In genomic region chr12:90627180-90627896, GRCh38 we compare ENCODE assay signal across 16 cellular contexts.
DNase-seq lines count a peak whose midpoint lies in the region; ATAC-seq and TF ChIP-seq lines count a peak whose summit lies in the region.
"Had no signal": no experiment of that assay in that cellular context is flagged by ENCODE, and none has a peak within 500 bp of the region (broad histone marks: within the 10 kb centered on the region; RNA-seq: fewer than 3 reads in every experiment).

No MANE protein-coding gene starts in this region.

- H3K9me3 Mint-ChIP-seq in activated T-cell treated with anti-CD3 and anti-CD28 coated beads, Interleukin-2, amount 50 U/mL, for 24 hours: no peaks in the 10 kb centered on the region
- H3K9me3 Mint-ChIP-seq: activated CD8-positive, alpha-beta T cell treated with anti-CD3 and anti-CD28 coated beads for 36 hours; activated T-helper 2 cell treated with anti-CD3 and anti-CD28 coated beads, Interferon-gamma antibody, Interleukin-2, Interleukin-4, amounts not matched to agents 10 μg/mL and 5 μg/mL and 100 μg/mL, durations not matched to agents 14 hours and 24 hours and 36 hours; GM23338; memory B cell had no signal

- H3K27ac ChIP-seq in AG04450 (ENCODE audit: low read depth, low read length) (no peak overlapping the region), OCI-LY3 (ENCODE audit: low read length) (peak overlapping the region; percentile 14; the same call in 1 of the 2 replicates)
- H3K27ac ChIP-seq: neutrophil had no signal

- H4K20me1 ChIP-seq in OCI-LY3 (ENCODE audit: insufficient read depth, low read length): no peaks in the 10 kb centered on the region

- H3K4me2 ChIP-seq in OCI-LY3 (ENCODE audit: low read length): peak overlapping the region; percentile 8; the same call in 1 of the 2 replicates
- H3K4me2 ChIP-seq: GM23338 had no signal

- DNase-seq in AG04450 (ENCODE audit: low read depth, low spot score): peak; percentile 8
- peak; percentile 80 for DNase-seq in fibroblast of mammary gland (ENCODE audit: low read depth)
- no peak for DNase-seq in nucleus accumbens (lab: John Stamatoyannopoulos, UW)
- DNase-seq in RKO (ENCODE audit: low spot score): no peak
- DNase-seq in putamen (ENCODE audit: low spot score): no peak
- no peak for DNase-seq in activated T-cell treated with anti-CD3 and anti-CD28 coated beads, Interleukin-2, amount 50 U/mL, for 24 hours
- DNase-seq: activated CD8-positive, alpha-beta T cell treated with anti-CD3 and anti-CD28 coated beads for 36 hours; KG1; NCI-H2029 treated with DMSO at 0.1 percent for 48 hours; stimulated activated CD4-positive, alpha-beta T cell treated with anti-CD3 and anti-CD28 coated beads, Interleukin-12 subunit alpha, Interleukin-12 subunit beta, amount 100 ng/mL, for 4 hours had no signal

- H3K4me1 ChIP-seq in OCI-LY3 (ENCODE audit: low read length): peaks cover 10% of the 10 kb centered on the region

- no peaks in the 10 kb centered on the region for H3K36me3 Mint-ChIP-seq in activated T-cell treated with anti-CD3 and anti-CD28 coated beads, Interleukin-2, amount 50 U/mL, for 24 hours (ENCODE audit: low read depth)
- H3K36me3 Mint-ChIP-seq: memory B cell had no signal

- ATAC-seq in HG02870 (IDR thresholded peaks at IDR 0.05; ENCODE audit: unreplicated experiment): peak; percentile 57
- ATAC-seq: activated CD8-positive, alpha-beta T cell treated with anti-CD3 and anti-CD28 coated beads for 36 hours; GM23338 had no signal

- no peaks in the 10 kb centered on the region for H3K79me2 ChIP-seq in OCI-LY3 (ENCODE audit: low read length)

- no peak overlapping the region for H3K4me3 Mint-ChIP-seq in activated T-cell treated with anti-CD3 and anti-CD28 coated beads, Interleukin-2, amount 50 U/mL, for 24 hours
- H3K4me3 Mint-ChIP-seq: activated CD8-positive, alpha-beta T cell treated with anti-CD3 and anti-CD28 coated beads for 36 hours; GM23338; memory B cell had no signal

- no peak overlapping the region for H2AFZ ChIP-seq in OCI-LY3 (ENCODE audit: low read depth, low read length)
- H2AFZ ChIP-seq: GM23338 had no signal

- H3K9ac ChIP-seq in OCI-LY3 (ENCODE audit: low read length): no peak overlapping the region

- no peaks in the 10 kb centered on the region for H3K4me1 Mint-ChIP-seq in activated T-cell treated with anti-CD3 and anti-CD28 coated beads, Interleukin-2, amount 50 U/mL, for 24 hours (ENCODE audit: low read depth)
- H3K4me1 Mint-ChIP-seq: memory B cell had no signal

- no peaks in the 10 kb centered on the region for H3K27me3 Mint-ChIP-seq in activated T-cell treated with anti-CD3 and anti-CD28 coated beads, Interleukin-2, amount 50 U/mL, for 24 hours
- H3K27me3 Mint-ChIP-seq: activated CD8-positive, alpha-beta T cell treated with anti-CD3 and anti-CD28 coated beads for 36 hours; memory B cell had no signal

- POLR2A ChIA-PET in AG04450 (lab: Yijun Ruan, JAX): no interaction called here

- H3K27me3 ChIP-seq in AG04450 (ENCODE audit: control insufficient read depth, insufficient read depth, low read length) (no peaks in the 10 kb centered on the region), OCI-LY3 (ENCODE audit: low read depth, low read length) (no peaks in the 10 kb centered on the region)
- H3K27me3 ChIP-seq: neutrophil had no signal

- H3K27ac Mint-ChIP-seq in activated T-cell treated with anti-CD3 and anti-CD28 coated beads, Interleukin-2, amount 50 U/mL, for 24 hours: no peak overlapping the region
- H3K27ac Mint-ChIP-seq: activated CD8-positive, alpha-beta T cell treated with anti-CD3 and anti-CD28 coated beads for 36 hours; activated T-helper 2 cell treated with anti-CD3 and anti-CD28 coated beads, Interferon-gamma antibody, Interleukin-2, Interleukin-4, amounts not matched to agents 10 μg/mL and 5 μg/mL and 100 μg/mL, durations not matched to agents 14 hours and 24 hours and 36 hours; GM23338; memory B cell had no signal

- H3K36me3 ChIP-seq in OCI-LY3 (replicated peaks; ENCODE audit: low read depth, low read length): no peaks in the 10 kb centered on the region
- H3K36me3 ChIP-seq: neutrophil had no signal

- H3K4me3 ChIP-seq in AG04450 (ENCODE audit: low read depth, low read length) (no peak overlapping the region), OCI-LY3 (ENCODE audit: low read length) (no peak overlapping the region), fibroblast of mammary gland (ENCODE audit: control insufficient read depth, low read depth, low read length) (no peak overlapping the region)
- H3K4me3 ChIP-seq: GM23338 had no signal

- CTCF ChIA-PET in AG04450 (lab: Charles Lee): no interaction called here

- TF ChIP-seq CTCF in AG04450 (IDR thresholded peaks at IDR 0.05; ENCODE audit: low read depth, low read length) (no peak), OCI-LY3 (IDR thresholded peaks at IDR 0.05; ENCODE audit: low read depth, low read length) (no peak), fibroblast of mammary gland (conservative IDR thresholded peaks at IDR 0.05; ENCODE audit: control insufficient read depth, insufficient read depth, low read depth, low read length) (no peak)

- no peaks in the 10 kb centered on the region for H3K9me3 ChIP-seq in AG04450 (ENCODE audit: control insufficient read depth, insufficient read depth, low read length)
- H3K9me3 ChIP-seq in OCI-LY3 (ENCODE audit: insufficient read depth, low read length): no peaks in the 10 kb centered on the region
- H3K9me3 ChIP-seq: neutrophil had no signal

Comparison
In these comparisons a context has a peak if more than half of its experiments do, and no peak if none do; other contexts are left out.
1. DNase-seq: peak in AG04450 (single experiment) and fibroblast of mammary gland (single experiment); none in nucleus accumbens (0 of 56), RKO (single experiment), putamen (single experiment) and activated T-cell treated with anti-CD3 and anti-CD28 coated beads, Interleukin-2, amount 50 U/mL, for 24 hours (single experiment).